ENCODE assay signal across 19 cellular contexts in genomic region chr6:54722328-54722727, GRCh38.
A peak's percentile ranks its signal among the peaks of the same experiment; 100 is the strongest.
DNase-seq lines count a peak whose midpoint lies in the region; ATAC-seq and TF ChIP-seq lines count a peak whose summit lies in the region.
"Had no signal": no experiment of that assay in that cellular context is flagged by ENCODE, and none has a peak within 500 bp of the region (broad histone marks: within the 10 kb centered on the region; RNA-seq: fewer than 3 reads in every experiment).

No MANE protein-coding gene starts in this region.

- H3K27ac ChIP-seq in IMR-90 (ENCODE audit: insufficient read depth, low read length): no peak overlapping the region
- peak overlapping the region; percentile 36 for H3K27ac ChIP-seq in epithelial cell of prostate
- H3K27ac ChIP-seq: A549, PC-9, SJSA1 had no signal

- no peak overlapping the region for H3K18ac ChIP-seq in IMR-90 (ENCODE audit: low read depth, low read length)

- no peak overlapping the region for H3K4me3 ChIP-seq in IMR-90 (ENCODE audit: insufficient read depth, low read depth, low read length)
- H3K4me3 ChIP-seq: A549, PC-9, SJSA1 had no signal

- no peak for TF ChIP-seq RAD21 in IMR-90 (IDR thresholded peaks at IDR 0.05; ENCODE audit: low read length)

- no TSS peak for BruUV-seq in IMR-90 (replicated peaks; lab: Mats Ljungman, UMichigan)

- H3K36me3 ChIP-seq in IMR-90 (ENCODE audit: control insufficient read depth, insufficient read depth, low read length): no peaks in the 10 kb centered on the region
- H3K36me3 ChIP-seq: SJSA1 had no signal

- H3K4me2 ChIP-seq in IMR-90 (ENCODE audit: low read depth, low read length): no peak overlapping the region
- H3K4me2 ChIP-seq: A549, PC-9 had no signal

- H2BK15ac ChIP-seq in IMR-90 (ENCODE audit: low read depth, low read length): no peak overlapping the region

- dilution Hi-C loops in IMR-90 (cut with HindIII; ENCODE audit: low sequenced_read_pairs, unreplicated experiment): no loop called here

- H3K56ac ChIP-seq in IMR-90 (ENCODE audit: extremely low read depth, insufficient read depth, low read length): no peak overlapping the region

- POLR2A ChIA-PET in IMR-90 (lab: Charles Lee; ENCODE audit: unreplicated experiment): no interaction called here

- intact Hi-C loops in IMR-90 (cut with micrococcal nuclease): no loop called here

- H2BK20ac ChIP-seq in IMR-90 (ENCODE audit: low read depth, low read length): no peak overlapping the region

- no peaks in the 10 kb centered on the region for H3K79me1 ChIP-seq in IMR-90 (ENCODE audit: low read depth in 1 of 2, low read length in 2 of 2)

- no peak overlapping the region for H3K14ac ChIP-seq in IMR-90 (replicated peaks; ENCODE audit: low read depth, low read length)

- no peak for TF ChIP-seq CTCF in IMR-90 (conservative IDR thresholded peaks at IDR 0.05; ENCODE audit: low read depth, low read length)

- DNase-seq in IMR-90 (peak; percentile 3), amniotic epithelial cell (ENCODE audit: low read depth) (peak; percentile 39), epithelial cell of prostate (ENCODE audit: low read depth, low spot score) (peak; percentile 88), iris pigment epithelial cell (ENCODE audit: low read depth) (peak; percentile 34), T1000 (lab: John Stamatoyannopoulos, UW) (no peak), GM19240 (ENCODE audit: insufficient read length, low spot score) (no peak)
- DNase-seq in stimulated activated CD4-positive, alpha-beta T cell treated with anti-CD3 and anti-CD28 coated beads, Interleukin-1b, Interleukin-23, amount 100 ng/mL, for 48 hours: no peak
- DNase-seq in activated CD8-positive, alpha-beta memory T cell treated with anti-CD3 and anti-CD28 coated beads, Interleukin-2, amount 50 U/mL, for 48 hours: no peak
- DNase-seq: C1 segment of cervical spinal cord, DMS 273 treated with DMSO at 0.1 percent for 48 hours, HFFc6, KG1, NCI-H1092, NCI-H146, NCI-H2081, NCI-H748 treated with DMSO at 0.1 percent for 48 hours, PC-9 had no signal

- ATAC-seq in IMR-90 (ENCODE audit: low read depth): no peak
- ATAC-seq: A549 had no signal

- no peak overlapping the region for H2BK5ac ChIP-seq in IMR-90 (ENCODE audit: low read depth, low read length, poor library complexity, severe bottlenecking)

- in situ Hi-C loops in IMR-90 (cut with MboI; ENCODE audit: low sequenced_read_pairs): loop anchor here (25.0 kb wide), 1 partner anchor 735 kb away; no protein-coding TSS in a partner anchor

- H4K91ac ChIP-seq in IMR-90 (ENCODE audit: insufficient read depth, low read depth, low read length): no peak overlapping the region

- H3K27me3 ChIP-seq in IMR-90 (ENCODE audit: control insufficient read depth, insufficient read depth, low read length): no peaks in the 10 kb centered on the region
- H3K27me3 ChIP-seq: SJSA1 had no signal

- no peak overlapping the region for H3K9ac ChIP-seq in IMR-90 (ENCODE audit: low read depth, low read length)

- H3K9me3 ChIP-seq in IMR-90 (ENCODE audit: control insufficient read depth, insufficient read depth, low read length): no peaks in the 10 kb centered on the region
- H3K9me3 ChIP-seq: A549, SJSA1 had no signal

- no peak overlapping the region for H2AFZ ChIP-seq in IMR-90 (replicated peaks; ENCODE audit: low read length, poor library complexity)
- H2AFZ ChIP-seq: PC-9 had no signal

- no peak overlapping the region for H4K8ac ChIP-seq in IMR-90 (ENCODE audit: low read depth in 2 of 2, low read length in 2 of 2)

- CTCF ChIA-PET in IMR-90 (lab: Yijun Ruan, JAX): no interaction called here

- no peaks in the 10 kb centered on the region for H3K9me1 ChIP-seq in IMR-90 (ENCODE audit: insufficient read depth, low read length)

- no CpG with 5 or more reads among the region's 3 CpGs for WGBS in IMR-90 (ENCODE audit: extremely low coverage in 2 of 2, insufficient read length in 1 of 2), 2 experiments

- H4K5ac ChIP-seq in IMR-90 (ENCODE audit: low read depth, low read length): no peak overlapping the region

- H3K4me1 ChIP-seq in IMR-90 (ENCODE audit: control insufficient read depth, insufficient read depth, low read length): no peaks in the 10 kb centered on the region
- H3K4me1 ChIP-seq: A549, SJSA1 had no signal

- no peak for TF ChIP-seq POLR2A in IMR-90 (IDR thresholded peaks at IDR 0.05; ENCODE audit: low read depth, low read length)

- no peak overlapping the region for H2AK5ac ChIP-seq in IMR-90 (ENCODE audit: low read depth, low read length)

- no peak overlapping the region for H2BK120ac ChIP-seq in IMR-90 (ENCODE audit: low read depth, low read length)

- no peak overlapping the region for H3K4ac ChIP-seq in IMR-90 (ENCODE audit: low read depth, low read length)

- no peaks in the 10 kb centered on the region for H4K20me1 ChIP-seq in IMR-90 (ENCODE audit: insufficient read depth, low read length)

- H2AK9ac ChIP-seq in IMR-90 (replicated peaks; ENCODE audit: low read depth, low read length, poor library complexity): no peak overlapping the region

- H3K23ac ChIP-seq in IMR-90 (ENCODE audit: low read depth, low read length): no peak overlapping the region

TF ChIP-seq in IMR-90, 13 proteins besides CTCF, POLR2A, EP300 and RAD21:
- TF ChIP-seq RFX5 (IDR thresholded peaks at IDR 0.05; ENCODE audit: low read depth, low read length) (no peak), RCOR1 (IDR thresholded peaks at IDR 0.05; ENCODE audit: insufficient replicate concordance, low read length) (no peak), BHLHE40 (IDR thresholded peaks at IDR 0.05; ENCODE audit: low read depth, low read length) (no peak), MAZ (IDR thresholded peaks at IDR 0.05; ENCODE audit: borderline replicate concordance, low read depth, low read length) (no peak), MXI1 (IDR thresholded peaks at IDR 0.05; ENCODE audit: borderline replicate concordance, low read depth, low read length) (no peak), NFE2L2 (IDR thresholded peaks at IDR 0.05; ENCODE audit: low read depth, low read length) (no peak), MAFK (IDR thresholded peaks at IDR 0.05; ENCODE audit: low read depth, low read length) (no peak), ELK1 (IDR thresholded peaks at IDR 0.05; ENCODE audit: borderline replicate concordance, low read depth, low read length) (no peak), SMC3 (IDR thresholded peaks at IDR 0.05; ENCODE audit: low read depth, low read length) (no peak), FOS (IDR thresholded peaks at IDR 0.05; ENCODE audit: low read depth, low read length) (no peak), CEBPB (IDR thresholded peaks at IDR 0.05; ENCODE audit: low read depth, low read length) (no peak), CHD1 (IDR thresholded peaks at IDR 0.05; ENCODE audit: low read depth, low read length) (no peak)
- TF ChIP-seq, protein P1, sequence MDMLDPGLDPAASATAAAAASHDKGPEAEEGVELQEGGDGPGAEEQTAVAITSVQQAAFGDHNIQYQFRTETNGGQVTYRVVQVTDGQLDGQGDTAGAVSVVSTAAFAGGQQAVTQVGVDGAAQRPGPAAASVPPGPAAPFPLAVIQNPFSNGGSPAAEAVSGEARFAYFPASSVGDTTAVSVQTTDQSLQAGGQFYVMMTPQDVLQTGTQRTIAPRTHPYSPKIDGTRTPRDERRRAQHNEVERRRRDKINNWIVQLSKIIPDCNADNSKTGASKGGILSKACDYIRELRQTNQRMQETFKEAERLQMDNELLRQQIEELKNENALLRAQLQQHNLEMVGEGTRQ (IDR thresholded peaks at IDR 0.05; ENCODE audit: low read depth, low read length): no peak

Comparison
In these comparisons a context has a peak if more than half of its experiments do, and no peak if none do; other contexts are left out.
1. DNase-seq: peak in IMR-90 (single experiment), amniotic epithelial cell (single experiment), epithelial cell of prostate (single experiment) and iris pigment epithelial cell (single experiment); none in stimulated activated CD4-positive, alpha-beta T cell treated with anti-CD3 and anti-CD28 coated beads, Interleukin-1b, Interleukin-23, amount 100 ng/mL, for 48 hours (single experiment), T1000 (single experiment), GM19240 (single experiment) and activated CD8-positive, alpha-beta memory T cell treated with anti-CD3 and anti-CD28 coated beads, Interleukin-2, amount 50 U/mL, for 48 hours (single experiment).